ENCODE assay signal across 1 cellular context in genomic region chr19:7637374-7638256, GRCh38.
TF ChIP-seq lines count a peak whose summit lies in the region.

No MANE protein-coding gene starts in this region.

TF ChIP-seq in K562, 482 proteins besides CTCF, POLR2A, EP300 and RAD21 (continued from another document and continues in another):
- TF ChIP-seq USF2 (CRISPR knock-in tag; IDR thresholded peaks at IDR 0.05) (no peak), CTCFL (IDR thresholded peaks at IDR 0.05; ENCODE audit: borderline replicate concordance, insufficient read depth, low read depth, low read length, poor library complexity, severe bottlenecking) (no peak), ZNF253 (CRISPR knock-in tag; conservative IDR thresholded peaks at IDR 0.05) (no peak), BCL6 (CRISPR knock-in tag; IDR thresholded peaks at IDR 0.05) (no peak), MCM7 (IDR thresholded peaks at IDR 0.05) (no peak), DDX20 (tag; IDR thresholded peaks at IDR 0.05; ENCODE audit: low read depth) (no peak), ZSCAN29 (IDR thresholded peaks at IDR 0.05) (no peak), RBBP5 (IDR thresholded peaks at IDR 0.05; ENCODE audit: borderline replicate concordance, insufficient read depth, low read length, poor library complexity, severe bottlenecking) (peak; percentile 29), ZNF79 (CRISPR knock-in tag; IDR thresholded peaks at IDR 0.05; ENCODE audit: low read depth) (no peak), ZNF311 (CRISPR knock-in tag; IDR thresholded peaks at IDR 0.05) (no peak), ASH1L (IDR thresholded peaks at IDR 0.05; ENCODE audit: borderline replicate concordance, low read depth, partially characterized antibody) (no peak), SIN3A (IDR thresholded peaks at IDR 0.05; ENCODE audit: borderline replicate concordance in 2 of 2, control insufficient read depth in 1 of 2, low read depth in 2 of 2, low read length in 2 of 2) (no peak; a peak in 2 of 4 replicates), ZNF766 (CRISPR knock-in tag; conservative IDR thresholded peaks at IDR 0.05) (no peak), NFIC (IDR thresholded peaks at IDR 0.05) (peak; percentile 6), DLX4 (CRISPR knock-in tag; IDR thresholded peaks at IDR 0.05) (no peak), RBM22 (IDR thresholded peaks at IDR 0.05; ENCODE audit: low read depth, low read length, poor library complexity, severe bottlenecking) (no peak), MGA (IDR thresholded peaks at IDR 0.05) (no peak), ZNF668 (CRISPR knock-in tag; IDR thresholded peaks at IDR 0.05) (no peak), ZBTB34 (CRISPR knock-in tag; IDR thresholded peaks at IDR 0.05) (no peak), RHOXF2B (CRISPR knock-in tag; conservative IDR thresholded peaks at IDR 0.05) (no peak), ATF6 (CRISPR knock-in tag; IDR thresholded peaks at IDR 0.05) (no peak), HSF4 (CRISPR knock-in tag; IDR thresholded peaks at IDR 0.05; ENCODE audit: borderline replicate concordance) (no peak), ZNF449 (CRISPR knock-in tag; IDR thresholded peaks at IDR 0.05) (no peak), TSHZ1 (CRISPR knock-in tag; IDR thresholded peaks at IDR 0.05) (no peak), SMAD2 (IDR thresholded peaks at IDR 0.05; ENCODE audit: low read depth, low read length) (no peak), CCNT2 (IDR thresholded peaks at IDR 0.05; ENCODE audit: borderline replicate concordance, extremely low read depth, insufficient read length, low read depth, low read length) (no peak), RNF219 (CRISPR knock-in tag; IDR thresholded peaks at IDR 0.05) (no peak), PHTF2 (CRISPR knock-in tag; IDR thresholded peaks at IDR 0.05) (no peak)
